12 cellular contexts compared by ENCODE assay signal in the genomic region with DNA sequence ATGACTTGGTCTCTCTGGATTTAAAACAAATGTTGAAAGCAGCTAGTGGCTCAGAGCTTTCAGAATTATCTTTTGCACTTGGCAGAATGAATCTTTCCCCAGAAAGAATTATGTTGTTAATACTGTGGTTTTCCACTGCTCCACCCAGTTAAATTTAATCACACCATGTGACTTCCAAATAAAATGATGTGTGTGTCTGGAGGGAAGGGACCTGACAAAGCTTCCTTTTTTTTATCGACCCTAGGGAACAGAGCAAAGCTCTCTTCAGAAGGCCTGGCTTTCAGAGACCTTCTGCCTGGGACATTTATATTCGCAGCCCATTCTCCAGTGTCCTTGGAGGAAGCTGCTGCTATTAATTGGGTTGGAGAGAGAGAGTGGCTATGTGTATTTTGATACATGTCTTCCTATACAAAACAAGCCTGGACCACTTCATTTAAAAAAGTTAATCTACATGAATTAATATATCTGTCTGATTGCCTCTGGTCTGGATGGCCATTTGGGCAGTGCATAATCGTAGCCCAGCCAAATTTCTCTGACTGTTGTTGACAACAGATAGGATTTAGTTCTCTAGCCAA.
DNase-seq lines count a peak whose midpoint lies in the region; ATAC-seq and TF ChIP-seq lines count a peak whose summit lies in the region.
"Had no signal": no experiment of that assay in that cellular context is flagged by ENCODE, and none has a peak within 500 bp of the region (broad histone marks: within the 10 kb centered on the region; RNA-seq: fewer than 3 reads in every experiment).

No MANE protein-coding gene starts in this region.

- H3K36me3 Mint-ChIP-seq in glutamatergic neuron (ENCODE audit: unreplicated experiment) (no peaks in the 10 kb centered on the region), Calu3 (ENCODE audit: insufficient read depth, unreplicated experiment) (no peaks in the 10 kb centered on the region)

- H3K4me1 Mint-ChIP-seq in glutamatergic neuron (ENCODE audit: low read depth, unreplicated experiment): peaks cover 57% of the 10 kb centered on the region
- no peaks in the 10 kb centered on the region for H3K4me1 Mint-ChIP-seq in Calu3 (ENCODE audit: low read depth, unreplicated experiment)

- peak overlapping the region; percentile 85 for H3K27ac Mint-ChIP-seq in glutamatergic neuron (ENCODE audit: unreplicated experiment)
- no peak overlapping the region for H3K27ac Mint-ChIP-seq in Calu3 (ENCODE audit: unreplicated experiment)

- H3K27me3 Mint-ChIP-seq in glutamatergic neuron (ENCODE audit: unreplicated experiment) (peaks cover 4% of the 10 kb centered on the region), Calu3 (ENCODE audit: unreplicated experiment) (no peaks in the 10 kb centered on the region)

- H3K27me3 ChIP-seq in sigmoid colon: no peaks in the 10 kb centered on the region

- 39 to 51% methylated on average over 3 of the region's 3 CpGs for WGBS in sigmoid colon, 2 donors

- DNase-seq in CD1c-positive myeloid dendritic cell (ENCODE audit: extremely low spot score) (peak; percentile 32), glutamatergic neuron (no peak), sigmoid colon (no peak), Calu3 (no peak)
- DNase-seq in activated CD8-positive, alpha-beta memory T cell treated with anti-CD3 and anti-CD28 coated beads, Interleukin-2, amount 50 U/mL, for 4 hours: no peak
- DNase-seq in activated CD8-positive, alpha-beta memory T cell treated with anti-CD3 and anti-CD28 coated beads, Interleukin-2, amount 50 U/mL, for 48 hours: no peak
- DNase-seq: activated gamma-delta T cell treated with Interleukin-2 at 50 U/mL for 16 hours; cortex of kidney; NCI-H146; stimulated activated CD4-positive, alpha-beta T cell treated with anti-CD3 and anti-CD28 coated beads, Interleukin-12 subunit alpha, Interleukin-12 subunit beta, amount 100 ng/mL, for 4 hours had no signal

- H3K4me3 Mint-ChIP-seq in glutamatergic neuron (ENCODE audit: unreplicated experiment) (peak overlapping the region; percentile 58), Calu3 (ENCODE audit: low read depth, unreplicated experiment) (no peak overlapping the region)

- intact Hi-C loops in sigmoid colon (cut with DNase I) (loop anchor here (1.0 to 2.0 kb wide), 3 partner anchors 52 to 233 kb away; no protein-coding TSS in a partner anchor), Calu3 (cut with micrococcal nuclease; ENCODE audit: unreplicated experiment) (no loop called here)

- CTCF ChIA-PET in Calu3 (lab: Charles Lee): no interaction called here

- no peaks in the 10 kb centered on the region for H3K36me3 ChIP-seq in sigmoid colon

- H3K27ac ChIP-seq in sigmoid colon: peak overlapping the region; percentile 64 to 88 (median 80)

- peaks cover 10% of the 10 kb centered on the region for H3K9me3 Mint-ChIP-seq in glutamatergic neuron (ENCODE audit: unreplicated experiment)
- no peaks in the 10 kb centered on the region for H3K9me3 Mint-ChIP-seq in Calu3 (ENCODE audit: low read depth, unreplicated experiment)

- no peak overlapping the region for H3K4me3 ChIP-seq in sigmoid colon

- TF ChIP-seq EP300 in sigmoid colon (IDR thresholded peaks at IDR 0.05): peak in 2 of 4 donors; percentile 12 to 59

- TF ChIP-seq CTCF in glutamatergic neuron (IDR thresholded peaks at IDR 0.05; ENCODE audit: partially characterized antibody, unreplicated experiment) (no peak), sigmoid colon (IDR thresholded peaks at IDR 0.05) (no peak), Calu3 (IDR thresholded peaks at IDR 0.05; ENCODE audit: unreplicated experiment) (no peak)

- TF ChIP-seq POLR2A in sigmoid colon (IDR thresholded peaks at IDR 0.05): no peak

- BruUV-seq in Calu3 (replicated peaks; lab: Mats Ljungman, UMichigan): no TSS peak

- H3K4me1 ChIP-seq in sigmoid colon: peaks cover 0 to 98% (median 94%) of the 10 kb centered on the region in 4 donors

- peak; percentile 25; the same call in 1 of the 3 replicates for ATAC-seq in SK-N-SH treated with all-trans-retinoic acid at 6 μM for 48 hours
- ATAC-seq in activated CD4-positive, CD25-positive, alpha-beta regulatory T cell treated with anti-CD3 and anti-CD28 coated beads, Interleukin-2, amount 50 U/mL, for 24 hours: no peak

- no peaks in the 10 kb centered on the region for H3K9me3 ChIP-seq in sigmoid colon

TF ChIP-seq in SK-N-SH treated with all-trans-retinoic acid at 6 μM for 48 hours, 23 proteins besides CTCF, POLR2A, EP300 and RAD21 (continues in another document):
- TF ChIP-seq ESRRG (CRISPR knock-in tag; IDR thresholded peaks at IDR 0.05): no peak
- TF ChIP-seq ZNF565 (CRISPR knock-in tag; conservative IDR thresholded peaks at IDR 0.05; ENCODE audit: low read depth): no peak
- no peak for TF ChIP-seq GLIS3 (CRISPR knock-in tag; IDR thresholded peaks at IDR 0.05)
- TF ChIP-seq, protein P1, sequence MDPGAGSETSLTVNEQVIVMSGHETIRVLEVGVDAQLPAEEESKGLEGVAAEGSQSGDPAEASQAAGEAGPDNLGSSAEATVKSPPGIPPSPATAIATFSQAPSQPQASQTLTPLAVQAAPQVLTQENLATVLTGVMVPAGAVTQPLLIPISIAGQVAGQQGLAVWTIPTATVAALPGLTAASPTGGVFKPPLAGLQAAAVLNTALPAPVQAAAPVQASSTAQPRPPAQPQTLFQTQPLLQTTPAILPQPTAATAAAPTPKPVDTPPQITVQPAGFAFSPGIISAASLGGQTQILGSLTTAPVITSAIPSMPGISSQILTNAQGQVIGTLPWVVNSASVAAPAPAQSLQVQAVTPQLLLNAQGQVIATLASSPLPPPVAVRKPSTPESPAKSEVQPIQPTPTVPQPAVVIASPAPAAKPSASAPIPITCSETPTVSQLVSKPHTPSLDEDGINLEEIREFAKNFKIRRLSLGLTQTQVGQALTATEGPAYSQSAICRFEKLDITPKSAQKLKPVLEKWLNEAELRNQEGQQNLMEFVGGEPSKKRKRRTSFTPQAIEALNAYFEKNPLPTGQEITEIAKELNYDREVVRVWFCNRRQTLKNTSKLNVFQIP (CRISPR knock-in tag; IDR thresholded peaks at IDR 0.05; ENCODE audit: borderline replicate concordance, low read depth): no peak
- TF ChIP-seq SNAI2 (CRISPR knock-in tag; IDR thresholded peaks at IDR 0.05): no peak
- TF ChIP-seq ARNTL (CRISPR knock-in tag; IDR thresholded peaks at IDR 0.05; ENCODE audit: borderline replicate concordance, low read depth): no peak
- TF ChIP-seq ZFP3 (CRISPR knock-in tag; IDR thresholded peaks at IDR 0.05): 0 out of 2 replicates have a peak, but pooled peaks have one; percentile 47
- TF ChIP-seq ZNF70 (CRISPR knock-in tag; IDR thresholded peaks at IDR 0.05): no peak
- TF ChIP-seq, protein P2, sequence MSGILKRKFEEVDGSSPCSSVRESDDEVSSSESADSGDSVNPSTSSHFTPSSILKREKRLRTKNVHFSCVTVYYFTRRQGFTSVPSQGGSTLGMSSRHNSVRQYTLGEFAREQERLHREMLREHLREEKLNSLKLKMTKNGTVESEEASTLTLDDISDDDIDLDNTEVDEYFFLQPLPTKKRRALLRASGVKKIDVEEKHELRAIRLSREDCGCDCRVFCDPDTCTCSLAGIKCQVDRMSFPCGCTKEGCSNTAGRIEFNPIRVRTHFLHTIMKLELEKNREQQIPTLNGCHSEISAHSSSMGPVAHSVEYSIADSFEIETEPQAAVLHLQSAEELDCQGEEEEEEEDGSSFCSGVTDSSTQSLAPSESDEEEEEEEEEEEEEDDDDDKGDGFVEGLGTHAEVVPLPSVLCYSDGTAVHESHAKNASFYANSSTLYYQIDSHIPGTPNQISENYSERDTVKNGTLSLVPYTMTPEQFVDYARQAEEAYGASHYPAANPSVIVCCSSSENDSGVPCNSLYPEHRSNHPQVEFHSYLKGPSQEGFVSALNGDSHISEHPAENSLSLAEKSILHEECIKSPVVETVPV (CRISPR knock-in tag; IDR thresholded peaks at IDR 0.05): no peak
- TF ChIP-seq, protein P3, sequence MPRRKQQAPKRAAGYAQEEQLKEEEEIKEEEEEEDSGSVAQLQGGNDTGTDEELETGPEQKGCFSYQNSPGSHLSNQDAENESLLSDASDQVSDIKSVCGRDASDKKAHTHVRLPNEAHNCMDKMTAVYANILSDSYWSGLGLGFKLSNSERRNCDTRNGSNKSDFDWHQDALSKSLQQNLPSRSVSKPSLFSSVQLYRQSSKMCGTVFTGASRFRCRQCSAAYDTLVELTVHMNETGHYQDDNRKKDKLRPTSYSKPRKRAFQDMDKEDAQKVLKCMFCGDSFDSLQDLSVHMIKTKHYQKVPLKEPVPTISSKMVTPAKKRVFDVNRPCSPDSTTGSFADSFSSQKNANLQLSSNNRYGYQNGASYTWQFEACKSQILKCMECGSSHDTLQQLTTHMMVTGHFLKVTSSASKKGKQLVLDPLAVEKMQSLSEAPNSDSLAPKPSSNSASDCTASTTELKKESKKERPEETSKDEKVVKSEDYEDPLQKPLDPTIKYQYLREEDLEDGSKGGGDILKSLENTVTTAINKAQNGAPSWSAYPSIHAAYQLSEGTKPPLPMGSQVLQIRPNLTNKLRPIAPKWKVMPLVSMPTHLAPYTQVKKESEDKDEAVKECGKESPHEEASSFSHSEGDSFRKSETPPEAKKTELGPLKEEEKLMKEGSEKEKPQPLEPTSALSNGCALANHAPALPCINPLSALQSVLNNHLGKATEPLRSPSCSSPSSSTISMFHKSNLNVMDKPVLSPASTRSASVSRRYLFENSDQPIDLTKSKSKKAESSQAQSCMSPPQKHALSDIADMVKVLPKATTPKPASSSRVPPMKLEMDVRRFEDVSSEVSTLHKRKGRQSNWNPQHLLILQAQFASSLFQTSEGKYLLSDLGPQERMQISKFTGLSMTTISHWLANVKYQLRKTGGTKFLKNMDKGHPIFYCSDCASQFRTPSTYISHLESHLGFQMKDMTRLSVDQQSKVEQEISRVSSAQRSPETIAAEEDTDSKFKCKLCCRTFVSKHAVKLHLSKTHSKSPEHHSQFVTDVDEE (CRISPR knock-in tag; IDR thresholded peaks at IDR 0.05): peak; percentile 51; the same call in 1 of the 2 replicates
- TF ChIP-seq, protein P4, sequence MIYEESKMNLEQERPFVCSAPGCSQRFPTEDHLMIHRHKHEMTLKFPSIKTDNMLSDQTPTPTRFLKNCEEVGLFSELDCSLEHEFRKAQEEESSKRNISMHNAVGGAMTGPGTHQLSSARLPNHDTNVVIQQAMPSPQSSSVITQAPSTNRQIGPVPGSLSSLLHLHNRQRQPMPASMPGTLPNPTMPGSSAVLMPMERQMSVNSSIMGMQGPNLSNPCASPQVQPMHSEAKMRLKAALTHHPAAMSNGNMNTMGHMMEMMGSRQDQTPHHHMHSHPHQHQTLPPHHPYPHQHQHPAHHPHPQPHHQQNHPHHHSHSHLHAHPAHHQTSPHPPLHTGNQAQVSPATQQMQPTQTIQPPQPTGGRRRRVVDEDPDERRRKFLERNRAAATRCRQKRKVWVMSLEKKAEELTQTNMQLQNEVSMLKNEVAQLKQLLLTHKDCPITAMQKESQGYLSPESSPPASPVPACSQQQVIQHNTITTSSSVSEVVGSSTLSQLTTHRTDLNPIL (CRISPR knock-in tag; IDR thresholded peaks at IDR 0.05; ENCODE audit: low read depth): no peak
- TF ChIP-seq ZC3H10 (CRISPR knock-in tag; IDR thresholded peaks at IDR 0.05): no peak
- no peak for TF ChIP-seq TOX (CRISPR knock-in tag; IDR thresholded peaks at IDR 0.05; ENCODE audit: borderline replicate concordance)
- TF ChIP-seq CSDC2 (CRISPR knock-in tag; IDR thresholded peaks at IDR 0.05): no peak
- TF ChIP-seq ZFP30 (CRISPR knock-in tag; IDR thresholded peaks at IDR 0.05): no peak
